Comparison of ENCODE assay signal across 13 cellular contexts in the genomic region with DNA sequence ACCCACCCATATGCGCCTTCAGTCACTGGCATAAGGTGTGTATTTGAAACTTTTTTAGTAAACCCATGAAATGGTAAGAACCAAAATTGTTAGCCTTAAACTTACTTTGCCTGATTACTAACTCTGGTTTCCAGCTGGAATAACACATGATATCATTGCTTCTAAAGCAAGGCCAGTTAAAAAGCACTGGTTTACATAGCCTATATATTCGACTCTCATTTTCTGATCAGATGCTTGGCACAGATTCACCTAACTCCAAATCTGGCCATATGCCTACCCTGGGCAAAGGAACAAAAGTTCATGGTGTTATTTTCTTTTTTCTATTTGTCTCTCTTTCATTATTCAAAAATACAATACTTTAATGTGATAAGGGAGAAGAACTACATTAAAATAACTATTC.
A peak's percentile ranks its signal among the peaks of the same experiment; 100 is the strongest.
DNase-seq lines count a peak whose midpoint lies in the region; ATAC-seq and TF ChIP-seq lines count a peak whose summit lies in the region.
"Had no signal": no experiment of that assay in that cellular context is flagged by ENCODE, and none has a peak within 500 bp of the region (broad histone marks: within the 10 kb centered on the region; RNA-seq: fewer than 3 reads in every experiment).

No MANE protein-coding gene starts in this region.

- no peak for ATAC-seq in activated T-cell treated with anti-CD3 and anti-CD28 coated beads, Interleukin-2, amount 50 U/mL, for 72 hours (replicated peaks in 1 of 2)
- no peak for ATAC-seq in activated naive CD4-positive, alpha-beta T cell treated with anti-CD3 and anti-CD28 coated beads, Interleukin-2, amount 50 U/mL, for 72 hours
- ATAC-seq: Panc1 had no signal

- no peaks in the 10 kb centered on the region; the same call in 1 of the 2 replicates for H3K9me3 ChIP-seq in BLaER1
- H3K9me3 ChIP-seq in MG63: peaks cover 6% of the 10 kb centered on the region
- H3K9me3 ChIP-seq: Caco-2 had no signal

- peak overlapping the region; percentile 16; the same call in 1 of the 2 replicates for H3K9ac ChIP-seq in BLaER1

- H3K27ac ChIP-seq in BLaER1: peak overlapping the region; percentile 86

- H3K4me3 ChIP-seq in BLaER1: peak overlapping the region; percentile 29; the same call in 1 of the 2 replicates
- no peak overlapping the region for H3K4me3 ChIP-seq in MG63
- no peak overlapping the region for H3K4me3 ChIP-seq in choroid plexus epithelial cell (ENCODE audit: low read depth, low read length)
- H3K4me3 ChIP-seq in foreskin fibroblast (ENCODE audit: low read depth in 1 of 2, low read length in 2 of 2): no peak overlapping the region

- H3K4me2 ChIP-seq in BLaER1: peak overlapping the region; percentile 79

- H3K36me3 ChIP-seq in BLaER1 (0 out of 2 replicates have a peak, but pooled peaks cover 7% of the 10 kb centered on the region), MG63 (peaks cover 23% of the 10 kb centered on the region)

- no peaks in the 10 kb centered on the region for H3K27me3 ChIP-seq in BLaER1
- H3K27me3 ChIP-seq in MG63: no peaks in the 10 kb centered on the region

- DNase-seq in MG63: peak; percentile 67
- DNase-seq in choroid plexus epithelial cell (ENCODE audit: low read depth): peak; percentile 37
- DNase-seq in foreskin fibroblast: peak; percentile 20 to 74
- no peak for DNase-seq in NCI-H2196 (lab: John Stamatoyannopoulos, UW; ENCODE audit: unreplicated experiment)
- no peak for DNase-seq in activated T-cell treated with anti-CD3 and anti-CD28 coated beads, Interleukin-2, amount 50 U/mL, for 72 hours
- no peak for DNase-seq in activated naive CD4-positive, alpha-beta T cell treated with anti-CD3 and anti-CD28 coated beads, Interleukin-2, amount 50 U/mL, for 72 hours (ENCODE audit: low spot score in 2 of 2)
- no peak for DNase-seq in head of caudate nucleus
- DNase-seq: Caco-2, NCI-H1436, NCI-H2029, NCI-H524 had no signal

- H3K4me1 ChIP-seq in BLaER1: peaks cover 26% of the 10 kb centered on the region
- H3K4me1 ChIP-seq: Caco-2 had no signal

- TF ChIP-seq CTCF in choroid plexus epithelial cell (conservative IDR thresholded peaks at IDR 0.05; ENCODE audit: low read depth, low read length) (no peak), foreskin fibroblast (IDR thresholded peaks at IDR 0.05; ENCODE audit: low read depth, low read length) (no peak)

- no peaks in the 10 kb centered on the region for H3K27me3 Mint-ChIP-seq in activated T-cell treated with anti-CD3 and anti-CD28 coated beads, Interleukin-2, amount 50 U/mL, for 72 hours (ENCODE audit: low read depth)

- H4K20me1 ChIP-seq in BLaER1: no peaks in the 10 kb centered on the region

- H3K4me3 Mint-ChIP-seq in activated T-cell treated with anti-CD3 and anti-CD28 coated beads, Interleukin-2, amount 50 U/mL, for 72 hours: no peak overlapping the region

- H3K9me3 Mint-ChIP-seq in activated T-cell treated with anti-CD3 and anti-CD28 coated beads, Interleukin-2, amount 50 U/mL, for 72 hours: no peaks in the 10 kb centered on the region
- H3K9me3 Mint-ChIP-seq in activated naive CD4-positive, alpha-beta T cell treated with anti-CD3 and anti-CD28 coated beads, Interleukin-2, amount 50 U/mL, for 72 hours: no peaks in the 10 kb centered on the region

- H3K27ac Mint-ChIP-seq in activated T-cell treated with anti-CD3 and anti-CD28 coated beads, Interleukin-2, amount 50 U/mL, for 72 hours: no peak overlapping the region
- H3K27ac Mint-ChIP-seq in activated naive CD4-positive, alpha-beta T cell treated with anti-CD3 and anti-CD28 coated beads, Interleukin-2, amount 50 U/mL, for 72 hours: no peak overlapping the region

- intact Hi-C loops in head of caudate nucleus (cut with DNase I): no loop called here

- H3K4me1 Mint-ChIP-seq in activated T-cell treated with anti-CD3 and anti-CD28 coated beads, Interleukin-2, amount 50 U/mL, for 72 hours (ENCODE audit: low read depth): no peaks in the 10 kb centered on the region

- peaks cover 2% of the 10 kb centered on the region in 2 donors for H3K36me3 Mint-ChIP-seq in activated T-cell treated with anti-CD3 and anti-CD28 coated beads, Interleukin-2, amount 50 U/mL, for 72 hours (ENCODE audit: insufficient read depth in 2 of 2)
- H3K36me3 Mint-ChIP-seq in activated naive CD4-positive, alpha-beta T cell treated with anti-CD3 and anti-CD28 coated beads, Interleukin-2, amount 50 U/mL, for 72 hours: peaks cover 0 to 10% of the 10 kb centered on the region in 2 donors

Comparison
In these comparisons a context has a peak if more than half of its experiments do, and no peak if none do; other contexts are left out.
1. DNase-seq: peak in MG63 (single experiment), choroid plexus epithelial cell (single experiment) and foreskin fibroblast (2 of 2); none in NCI-H2196 (single experiment), activated T-cell treated with anti-CD3 and anti-CD28 coated beads, Interleukin-2, amount 50 U/mL, for 72 hours (0 of 2), activated naive CD4-positive, alpha-beta T cell treated with anti-CD3 and anti-CD28 coated beads, Interleukin-2, amount 50 U/mL, for 72 hours (0 of 2) and head of caudate nucleus (0 of 42).